Comparison of ENCODE assay signal across 8 cellular contexts in genomic region chr20:13771853-13772453, GRCh38. TPM values are rescaled to one million over a fixed set of nuclear protein-coding genes. Genes with fewer than 3 reads are reported as not detected.
A peak's percentile ranks its signal among the peaks of the same experiment; 100 is the strongest.
DNase-seq lines count a peak whose midpoint lies in the region; ATAC-seq and TF ChIP-seq lines count a peak whose summit lies in the region.

No MANE protein-coding gene starts in this region.

- no peaks in the 10 kb centered on the region for H3K9me3 Mint-ChIP-seq in memory B cell
- H3K9me3 Mint-ChIP-seq in activated T-cell treated with anti-CD3 and anti-CD28 coated beads, Interleukin-2, amount 50 U/mL, for 4 hours = peaks cover 2% of the 10 kb centered on the region

- H3K4me1 Mint-ChIP-seq in memory B cell = peaks cover 8% of the 10 kb centered on the region
- H3K4me1 Mint-ChIP-seq in activated T-cell treated with anti-CD3 and anti-CD28 coated beads, Interleukin-2, amount 50 U/mL, for 4 hours (ENCODE audit: low read depth) = peaks cover 11% of the 10 kb centered on the region

- H3K36me3 Mint-ChIP-seq in memory B cell = peaks cover 26% of the 10 kb centered on the region
- H3K36me3 Mint-ChIP-seq in activated T-cell treated with anti-CD3 and anti-CD28 coated beads, Interleukin-2, amount 50 U/mL, for 4 hours (ENCODE audit: insufficient read depth) = peaks cover 49% of the 10 kb centered on the region

- no peaks in the 10 kb centered on the region for H3K27me3 Mint-ChIP-seq in memory B cell
- H3K27me3 Mint-ChIP-seq in activated T-cell treated with anti-CD3 and anti-CD28 coated beads, Interleukin-2, amount 50 U/mL, for 4 hours (ENCODE audit: low read depth) = no peaks in the 10 kb centered on the region

- no peaks in the 10 kb centered on the region for H3K9me3 ChIP-seq in body of pancreas

- 41% methylated on average over 4 of the region's 4 CpGs for WGBS in body of pancreas, 2 donors

- no peak overlapping the region for H3K4me3 ChIP-seq in body of pancreas

- no peak for TF ChIP-seq POLR2A in body of pancreas (IDR thresholded peaks at IDR 0.05)

- no peaks in the 10 kb centered on the region for H3K27me3 ChIP-seq in body of pancreas

- no peak overlapping the region for H3K4me3 Mint-ChIP-seq in memory B cell
- no peak overlapping the region for H3K4me3 Mint-ChIP-seq in activated T-cell treated with anti-CD3 and anti-CD28 coated beads, Interleukin-2, amount 50 U/mL, for 4 hours

- intact Hi-C loops in body of pancreas (cut with DNase I) = no loop called here

- H3K4me1 ChIP-seq in body of pancreas = no peaks in the 10 kb centered on the region

- H3K27ac Mint-ChIP-seq in memory B cell = peak overlapping the region; percentile 54

- peaks cover 0 to 24% of the 10 kb centered on the region in 2 donors for H3K36me3 ChIP-seq in body of pancreas (replicated peaks in 1 of 2; ENCODE audit: insufficient read depth in 1 of 2, low read depth in 2 of 2)

- ATAC-seq in body of pancreas (no peak), memory B cell (ENCODE audit: low read depth) (no peak), GM18867 (IDR thresholded peaks at IDR 0.05; ENCODE audit: unreplicated experiment) (no peak)
- no peak for ATAC-seq in activated T-cell treated with anti-CD3 and anti-CD28 coated beads, Interleukin-2, amount 50 U/mL, for 4 hours

- TF ChIP-seq CTCF in body of pancreas (IDR thresholded peaks at IDR 0.05) = peak in 6 of 7 experiments; percentile 27 to 61 (median 38)

- H3K27ac ChIP-seq in body of pancreas = no peak overlapping the region

- peak; percentile 0 for DNase-seq in SKM-1 treated with dmso at 0.1 percent for 144 hours (lab: John Stamatoyannopoulos, UW; ENCODE audit: unreplicated experiment)
- no peak for DNase-seq in SKM-1 (lab: John Stamatoyannopoulos, UW; ENCODE audit: unreplicated experiment)
- DNase-seq in NCI-H1417 treated with DMSO at 0.1 percent for 48 hours (lab: John Stamatoyannopoulos, UW) = peak; percentile 48
- DNase-seq in body of pancreas = no peak
- no peak for DNase-seq in memory B cell (ENCODE audit: low spot score in 2 of 2)
- DNase-seq in T-helper 9 cell = no peak
- no peak for DNase-seq in activated T-cell treated with anti-CD3 and anti-CD28 coated beads, Interleukin-2, amount 50 U/mL, for 4 hours

RNA-seq across cellular contexts. Expression of gene ESF1, which starts 12.8 kb away (rescaled TPM):
- total RNA-seq in body of pancreas = 10 to 100 TPM; 12.5 to 16.5 TPM
- total RNA-seq in activated T-cell treated with anti-CD3 and anti-CD28 coated beads, Interleukin-2, amount 50 U/mL, for 4 hours = 10 to 100 TPM; 33.0 to 35.0 (median 33.2) TPM

RNA-seq across cellular contexts. Expression of gene NDUFAF5, which starts 12.9 kb away (rescaled TPM):
- total RNA-seq in body of pancreas = 1 to 10 TPM; 4.4 to 6.3 TPM
- total RNA-seq in activated T-cell treated with anti-CD3 and anti-CD28 coated beads, Interleukin-2, amount 50 U/mL, for 4 hours = 10 to 100 TPM; 25.5 to 28.6 (median 26.4) TPM

Comparison
In these comparisons a context has a peak if more than half of its experiments do, and no peak if none do; other contexts are left out.
1. DNase-seq: peak in SKM-1 treated with dmso at 0.1 percent for 144 hours (single experiment) and NCI-H1417 treated with DMSO at 0.1 percent for 48 hours (single experiment); none in SKM-1 (single experiment), body of pancreas (0 of 4), memory B cell (0 of 2), T-helper 9 cell (single experiment) and activated T-cell treated with anti-CD3 and anti-CD28 coated beads, Interleukin-2, amount 50 U/mL, for 4 hours (single experiment).